Comparison of ENCODE assay signal across 1 cellular context in genomic region chr6:11201772-11202512, GRCh38.
TF ChIP-seq lines count a peak whose summit lies in the region.

No MANE protein-coding gene starts in this region.

TF ChIP-seq in IMR-90, 13 proteins besides CTCF, POLR2A, EP300 and RAD21 (continued from another document):
- no peak for TF ChIP-seq ELK1 (IDR thresholded peaks at IDR 0.05; ENCODE audit: borderline replicate concordance, low read depth, low read length)
